Comparison of ENCODE assay signal across 8 cellular contexts in genomic region chr15:43510230-43511011, GRCh38. TPM values are rescaled to one million over a fixed set of nuclear protein-coding genes. Genes with fewer than 3 reads are reported as not detected.
DNase-seq lines count a peak whose midpoint lies in the region; ATAC-seq and TF ChIP-seq lines count a peak whose summit lies in the region.

No MANE protein-coding gene starts in this region.

- DNase-seq in AG08396 (ENCODE audit: low spot score) (peak; percentile 96), NCI-H2227 (lab: John Stamatoyannopoulos, UW; ENCODE audit: unreplicated experiment) (peak; percentile 99), cardiac fibroblast (ENCODE audit: low read depth in 2 of 2) (peak; percentile 98 to 99), immature natural killer cell (peak; percentile 97 to 98 (median 98)), smooth muscle cell of the brain vasculature (ENCODE audit: low read depth, low spot score) (peak; percentile 95)

- TF ChIP-seq CTCF in WI38 (IDR thresholded peaks at IDR 0.05; ENCODE audit: low read depth, low read length), result peak; percentile 33
- TF ChIP-seq CTCF in cardiac fibroblast (IDR thresholded peaks at IDR 0.05; ENCODE audit: low read depth, low read length), result peak; percentile 38

- ATAC-seq in GM18909 (IDR thresholded peaks at IDR 0.05; ENCODE audit: poor library complexity, unreplicated experiment) (peak; percentile 96), HG03159 (IDR thresholded peaks at IDR 0.05; ENCODE audit: unreplicated experiment) (peak; percentile 94)

- no peaks in the 10 kb centered on the region for H3K9me3 Mint-ChIP-seq in immature natural killer cell

- H3K4me3 ChIP-seq in WI38 (ENCODE audit: low read depth, low read length), result peak overlapping the region; percentile 65
- H3K4me3 ChIP-seq in cardiac fibroblast (replicated peaks in 1 of 2; ENCODE audit: low read depth in 2 of 2, low read length in 2 of 2), result peak overlapping the region; percentile 46 to 63

- peak overlapping the region; percentile 86 to 99 (median 96) for H3K27ac Mint-ChIP-seq in immature natural killer cell

- peaks cover 15 to 19% (median 16%) of the 10 kb centered on the region in 3 donors for H3K27me3 Mint-ChIP-seq in immature natural killer cell (ENCODE audit: low read depth in 3 of 3)

- peak overlapping the region; percentile 88 to 99 (median 95) for H3K4me3 Mint-ChIP-seq in immature natural killer cell

- H3K36me3 Mint-ChIP-seq in immature natural killer cell, result no peaks in the 10 kb centered on the region

- peaks cover 18 to 20% of the 10 kb centered on the region in 2 donors for H3K4me1 Mint-ChIP-seq in immature natural killer cell

RNA-seq across cellular contexts. Expression of gene MAP1A, which starts 7.0 kb away (rescaled TPM):
- polyA plus RNA-seq in immature natural killer cell, result under 1 TPM in 2 of 3 donors, not detected in 1; 0.04 to 0.07 TPM

RNA-seq across cellular contexts. Expression of gene TP53BP1, which starts 17.5 kb away (rescaled TPM):
- 1 to 10 TPM in 2 of 3 donors, under 1 TPM in 1; 0.55 to 7.8 (median 3.0) TPM for polyA plus RNA-seq in immature natural killer cell

Comparison
In these comparisons a context has a peak if more than half of its experiments do, and no peak if none do; other contexts are left out.
1. Peak in every context shown above with its lines: DNase-seq, ATAC-seq and H3K4me3 ChIP-seq.